8 cellular contexts compared by ENCODE assay signal in genomic region chr1:204837440-204838084, GRCh38. TPM values are rescaled to one million over a fixed set of nuclear protein-coding genes. Genes with fewer than 3 reads are reported as not detected.
A peak's percentile ranks its signal among the peaks of the same experiment; 100 is the strongest.
DNase-seq lines count a peak whose midpoint lies in the region; ATAC-seq and TF ChIP-seq lines count a peak whose summit lies in the region.

No MANE protein-coding gene starts in this region.

- H3K27me3 Mint-ChIP-seq in stimulated activated naive CD8-positive, alpha-beta T cell treated with anti-CD3 and anti-CD28 coated beads, Interleukin-15, amount 100 ng/mL, for 72 hours, result peaks cover 32% of the 10 kb centered on the region

- H3K4me1 Mint-ChIP-seq in stimulated activated naive CD8-positive, alpha-beta T cell treated with anti-CD3 and anti-CD28 coated beads, Interleukin-15, amount 100 ng/mL, for 72 hours, result no peaks in the 10 kb centered on the region

- H3K4me3 ChIP-seq in testis (no peak overlapping the region), spleen (no peak overlapping the region)

- intact Hi-C loops in left ventricle myocardium superior (cut with micrococcal nuclease), result no loop called here
- intact Hi-C loops in testis (cut with DNase I; ENCODE audit: low total_unique reads), result loop anchor here (10.0 kb wide), 1 partner anchor 97 kb away; no protein-coding TSS in a partner anchor
- intact Hi-C loops in spleen (cut with DNase I; ENCODE audit: low total_unique reads), result no loop called here

- no peak for TF ChIP-seq CTCF in testis (IDR thresholded peaks at IDR 0.05)
- no peak for TF ChIP-seq CTCF in spleen (IDR thresholded peaks at IDR 0.05 in 8 of 11, conservative IDR thresholded peaks at IDR 0.05 in 3 of 11)

- H3K27me3 ChIP-seq in testis, result no peaks in the 10 kb centered on the region
- peaks cover 0 to 33% (median 0%) of the 10 kb centered on the region in 7 donors for H3K27me3 ChIP-seq in spleen (replicated peaks in 1 of 7)

- TF ChIP-seq POLR2A in testis (IDR thresholded peaks at IDR 0.05) (no peak), spleen (IDR thresholded peaks at IDR 0.05) (no peak)

- ATAC-seq in stimulated activated naive CD8-positive, alpha-beta T cell treated with anti-CD3 and anti-CD28 coated beads, Interleukin-15, Interleukin-2, amounts not matched to agents 100 U/mL and 50 U/mL, for 24 hours, result no peak
- no peak for ATAC-seq in stimulated activated naive CD8-positive, alpha-beta T cell treated with anti-CD3 and anti-CD28 coated beads, Interleukin-15, amount 100 ng/mL, for 72 hours
- peak; percentile 58 for ATAC-seq in left ventricle myocardium superior
- no peak for ATAC-seq in GM18517 (IDR thresholded peaks at IDR 0.05; ENCODE audit: unreplicated experiment)
- ATAC-seq in GM21390 (IDR thresholded peaks at IDR 0.05; ENCODE audit: unreplicated experiment), result no peak

- no peak overlapping the region for H3K27ac Mint-ChIP-seq in stimulated activated naive CD8-positive, alpha-beta T cell treated with anti-CD3 and anti-CD28 coated beads, Interleukin-15, amount 100 ng/mL, for 72 hours

- 33 to 37% methylated on average over 7 of the region's 7 CpGs for WGBS in testis, 2 donors
- 27 to 40% (median 37%) methylated on average over 7 of the region's 7 CpGs for WGBS in spleen, 5 donors

- H3K4me1 ChIP-seq in testis (no peaks in the 10 kb centered on the region), spleen (no peaks in the 10 kb centered on the region)

- H3K9me3 Mint-ChIP-seq in stimulated activated naive CD8-positive, alpha-beta T cell treated with anti-CD3 and anti-CD28 coated beads, Interleukin-15, amount 100 ng/mL, for 72 hours, result no peaks in the 10 kb centered on the region

- H3K9me3 ChIP-seq in testis (no peaks in the 10 kb centered on the region), spleen (no peaks in the 10 kb centered on the region)

- H3K27ac ChIP-seq in testis (no peak overlapping the region), spleen (no peak overlapping the region)

- H3K36me3 ChIP-seq in testis (ENCODE audit: low read depth, missing control alignments) (no peaks in the 10 kb centered on the region), spleen (no peaks in the 10 kb centered on the region)

- no peak overlapping the region for H3K4me3 Mint-ChIP-seq in stimulated activated naive CD8-positive, alpha-beta T cell treated with anti-CD3 and anti-CD28 coated beads, Interleukin-15, amount 100 ng/mL, for 72 hours

- peak; percentile 44 for DNase-seq in stimulated activated naive CD8-positive, alpha-beta T cell treated with anti-CD3 and anti-CD28 coated beads, Interleukin-15, Interleukin-2, amounts not matched to agents 100 U/mL and 50 U/mL, for 24 hours
- no peak for DNase-seq in stimulated activated naive CD8-positive, alpha-beta T cell treated with anti-CD3 and anti-CD28 coated beads, Interleukin-15, amount 100 ng/mL, for 72 hours
- peak; percentile 37 to 38 for DNase-seq in activated CD4-positive, alpha-beta T cell treated with anti-CD3 and anti-CD28 coated beads, Interleukin-2, amount 50 U/mL, for 48 hours
- DNase-seq in left ventricle myocardium superior, result no peak
- peak; percentile 58 for DNase-seq in testis
- no peak for DNase-seq in spleen

RNA-seq across cellular contexts. Expression of gene NFASC, which starts 33.1 kb away (rescaled TPM):
- total RNA-seq in left ventricle myocardium superior, result 11.6 TPM
- 10 to 100 TPM in 1 of 2 donors, 1 to 10 TPM in 1; 9.9 to 13.9 TPM for total RNA-seq in testis
- 10.2 TPM for polyA plus RNA-seq in testis (ENCODE audit: insufficient read depth, low read depth, low replicate concordance)
- total RNA-seq in spleen, result 10 to 100 TPM; 20.6 to 60.3 (median 27.4) TPM
- polyA plus RNA-seq in spleen, result 1 to 10 TPM; 2.8 to 9.1 (median 2.9) TPM

Comparison
In these comparisons a context has a peak if more than half of its experiments do, and no peak if none do; other contexts are left out.
1. DNase-seq: peak in stimulated activated naive CD8-positive, alpha-beta T cell treated with anti-CD3 and anti-CD28 coated beads, Interleukin-15, Interleukin-2, amounts not matched to agents 100 U/mL and 50 U/mL, for 24 hours (single experiment), activated CD4-positive, alpha-beta T cell treated with anti-CD3 and anti-CD28 coated beads, Interleukin-2, amount 50 U/mL, for 48 hours (2 of 2) and testis (single experiment); none in stimulated activated naive CD8-positive, alpha-beta T cell treated with anti-CD3 and anti-CD28 coated beads, Interleukin-15, amount 100 ng/mL, for 72 hours (0 of 2), left ventricle myocardium superior (single experiment) and spleen (single experiment).